ENCODE assay signal across 26 cellular contexts in genomic region chr1:74038042-74038441, GRCh38.
"Had no signal": no experiment of that assay in that cellular context is flagged by ENCODE, and none has a peak within 500 bp of the region (broad histone marks: within the 10 kb centered on the region; RNA-seq: fewer than 3 reads in every experiment).

No MANE protein-coding gene starts in this region.

- H3K36me3 Mint-ChIP-seq: stimulated activated memory B cell treated with anti-CD40 and anti-IgM and Interleukin-4, amounts not matched to agents 10 μg/mL and 1 μg/mL and 100 μg/mL, for 72 hours; stimulated activated naive B cell treated with anti-CD40 and anti-IgM and Interleukin-4, amounts not matched to agents 10 μg/mL and 1 μg/mL and 100 μg/mL, for 72 hours; type B pancreatic cell had no signal

- H3K4me1 Mint-ChIP-seq: stimulated activated memory B cell treated with anti-CD40 and anti-IgM and Interleukin-4, amounts not matched to agents 10 μg/mL and 1 μg/mL and 100 μg/mL, for 72 hours; stimulated activated naive B cell treated with anti-CD40 and anti-IgM and Interleukin-4, amounts not matched to agents 10 μg/mL and 1 μg/mL and 100 μg/mL, for 72 hours; stimulated activated naive CD8-positive, alpha-beta T cell treated with anti-CD3 and anti-CD28 coated beads, Interleukin-15, amount 100 ng/mL, for 72 hours had no signal

- DNase-seq: stimulated activated CD4-positive, alpha-beta T cell treated with anti-CD3 and anti-CD28 coated beads, Interleukin-2, amount 100 ng/mL, for 48 hours; stimulated activated CD4-positive, alpha-beta T cell treated with anti-CD3 and anti-CD28 coated beads, Interleukin-4, amount 100 ng/mL, for 1 hour; stimulated activated CD4-positive, alpha-beta T cell treated with anti-CD3 and anti-CD28 coated beads, Interleukin-4, amount 100 ng/mL, for 24 hours; stimulated activated CD4-positive, alpha-beta T cell treated with anti-CD3 and anti-CD28 coated beads, Interleukin-4, amount 100 ng/mL, for 4 hours; stimulated activated CD8-positive, alpha-beta memory T cell treated with anti-CD3 and anti-CD28 coated beads, Interleukin-4, amount 100 ng/mL, for 48 hours; stimulated activated naive B cell treated with anti-CD40 and anti-IgM and Interleukin-4, amounts not matched to agents 10 μg/mL and 1 μg/mL and 100 μg/mL, for 72 hours; stimulated activated naive CD4-positive, alpha-beta T cell treated with Interleukin-2 at 50 U/mL for 16 hours; stimulated activated naive CD8-positive, alpha-beta T cell treated with anti-CD3 and anti-CD28 coated beads, Interleukin-15, amount 100 ng/mL, for 72 hours; stimulated activated naive CD8-positive, alpha-beta T cell treated with anti-CD3 and anti-CD28 coated beads, Interleukin-15, Interleukin-2, amounts not matched to agents 100 U/mL and 50 U/mL, for 24 hours; stomach; substantia nigra; testis; thyroid gland; tibial artery; transverse colon; trophoblast cell; upper lobe of right lung; uterus had no signal

- H3K27me3 ChIP-seq: stomach, suprapubic skin, testis, thyroid gland, tibial artery, tibial nerve, transverse colon, upper lobe of left lung, upper lobe of right lung, uterus, vagina had no signal

- H3K27ac Mint-ChIP-seq: stimulated activated memory B cell treated with anti-CD40 and anti-IgM and Interleukin-4, amounts not matched to agents 10 μg/mL and 1 μg/mL and 100 μg/mL, for 72 hours; stimulated activated naive B cell treated with anti-CD40 and anti-IgM and Interleukin-4, amounts not matched to agents 10 μg/mL and 1 μg/mL and 100 μg/mL, for 72 hours; stimulated activated naive CD8-positive, alpha-beta T cell treated with anti-CD3 and anti-CD28 coated beads, Interleukin-15, amount 100 ng/mL, for 72 hours; stimulated activated naive CD8-positive, alpha-beta T cell treated with anti-CD3 and anti-CD28 coated beads, Interleukin-15, Interleukin-2, amounts not matched to agents 100 ng/mL and 50 ng/mL, for 24 hours; type B pancreatic cell had no signal

- H3K4me1 ChIP-seq: stomach, suprapubic skin, testis, thyroid gland, tibial artery, tibial nerve, transverse colon, upper lobe of left lung, upper lobe of right lung, uterus, vagina had no signal

- H3K36me3 ChIP-seq: stomach, suprapubic skin, thoracic aorta, thyroid gland, tibial artery, tibial nerve, transverse colon, upper lobe of left lung, upper lobe of right lung, uterus, vagina had no signal

- ATAC-seq: stimulated activated memory B cell treated with anti-CD40 and anti-IgM and Interleukin-4, amounts not matched to agents 10 μg/mL and 1 μg/mL and 100 μg/mL, for 72 hours; stimulated activated naive B cell treated with anti-CD40 and anti-IgM and Interleukin-4, amounts not matched to agents 10 μg/mL and 1 μg/mL and 100 μg/mL, for 72 hours; stimulated activated naive CD8-positive, alpha-beta T cell treated with anti-CD3 and anti-CD28 coated beads, Interleukin-15, amount 100 ng/mL, for 72 hours; stimulated activated naive CD8-positive, alpha-beta T cell treated with anti-CD3 and anti-CD28 coated beads, Interleukin-15, Interleukin-2, amounts not matched to agents 100 U/mL and 50 U/mL, for 24 hours had no signal

- H3K27ac ChIP-seq: stomach, suprapubic skin, testis, thoracic aorta, thyroid gland, tibial artery, tibial nerve, transverse colon, upper lobe of left lung, upper lobe of right lung, uterus, vagina had no signal

- H3K4me3 Mint-ChIP-seq: stimulated activated memory B cell treated with anti-CD40 and anti-IgM and Interleukin-4, amounts not matched to agents 10 μg/mL and 1 μg/mL and 100 μg/mL, for 72 hours; stimulated activated naive B cell treated with anti-CD40 and anti-IgM and Interleukin-4, amounts not matched to agents 10 μg/mL and 1 μg/mL and 100 μg/mL, for 72 hours; stimulated activated naive CD8-positive, alpha-beta T cell treated with anti-CD3 and anti-CD28 coated beads, Interleukin-15, amount 100 ng/mL, for 72 hours; stimulated activated naive CD8-positive, alpha-beta T cell treated with anti-CD3 and anti-CD28 coated beads, Interleukin-15, Interleukin-2, amounts not matched to agents 100 ng/mL and 50 ng/mL, for 24 hours; type B pancreatic cell had no signal

- H3K9me3 ChIP-seq: suprapubic skin, testis, thoracic aorta, thyroid gland, upper lobe of right lung, uterus, vagina had no signal

- H3K4me3 ChIP-seq: stomach, suprapubic skin, testis, thoracic aorta, thyroid gland, tibial artery, tibial nerve, transverse colon, upper lobe of left lung, upper lobe of right lung, uterus, vagina had no signal
